Comparison of ENCODE assay signal across 20 cellular contexts in genomic region chr5:175317872-175318271, GRCh38.
"Had no signal": no experiment of that assay in that cellular context is flagged by ENCODE, and none has a peak within 500 bp of the region (broad histone marks: within the 10 kb centered on the region; RNA-seq: fewer than 3 reads in every experiment).

No MANE protein-coding gene starts in this region.

- H3K27ac ChIP-seq: heart left ventricle, left ventricle myocardium inferior, ovary, right atrium auricular region, right lobe of liver, testis, thyroid gland, transverse colon, upper lobe of left lung, vagina had no signal

- H3K27me3 ChIP-seq: ovary, right atrium auricular region, right lobe of liver, testis, thyroid gland, transverse colon, upper lobe of left lung, vagina had no signal

- DNase-seq: heart left ventricle; hypothalamus; immature natural killer cell; islet precursor cell; left ventricle myocardium inferior; naive thymus-derived CD4-positive, alpha-beta T cell; ovary; right lobe of liver; stimulated activated CD4-positive, alpha-beta T cell treated with anti-CD3 and anti-CD28 coated beads, Interleukin-1b, Interleukin-23, amount 100 ng/mL, for 48 hours; stimulated activated CD4-positive, alpha-beta T cell treated with anti-CD3 and anti-CD28 coated beads, Interleukin-2, amount 100 ng/mL, for 48 hours; stimulated activated naive CD4-positive, alpha-beta T cell; substantia nigra; testis; thyroid gland; transverse colon; upper lobe of left lung had no signal

- H3K4me1 ChIP-seq: heart left ventricle, left ventricle myocardium inferior, right atrium auricular region, right lobe of liver, testis, thyroid gland, transverse colon, upper lobe of left lung, vagina had no signal

- H3K9me3 ChIP-seq: heart left ventricle, left ventricle myocardium inferior, ovary, right atrium auricular region, right lobe of liver, testis, thyroid gland, transverse colon, upper lobe of left lung, vagina had no signal

- ATAC-seq: heart left ventricle; naive thymus-derived CD4-positive, alpha-beta T cell; natural killer cell treated with Interleukin-12 subunit alpha and Interleukin-12 subunit beta and Interleukin-15 and Interleukin-18, amount 100 ng/mL, for 72 hours; right lobe of liver had no signal

- H3K4me3 ChIP-seq: heart left ventricle, left ventricle myocardium inferior, ovary, right atrium auricular region, right lobe of liver, smooth muscle cell, testis, thyroid gland, transverse colon, upper lobe of left lung, vagina had no signal

- H3K36me3 ChIP-seq: heart left ventricle, left ventricle myocardium inferior, ovary, right atrium auricular region, right lobe of liver, thyroid gland, transverse colon, upper lobe of left lung, vagina had no signal
